ENCODE assay signal across 17 cellular contexts in genomic region chr12:80282761-80283160, GRCh38.
"Had no signal": no experiment of that assay in that cellular context is flagged by ENCODE, and none has a peak within 500 bp of the region (broad histone marks: within the 10 kb centered on the region; RNA-seq: fewer than 3 reads in every experiment).

No MANE protein-coding gene starts in this region.

- H3K4me3 ChIP-seq: body of pancreas, gastrocnemius medialis, heart right ventricle, lower lobe of right lung, ovary, thyroid gland had no signal

- H3K9me3 ChIP-seq: body of pancreas, gastrocnemius medialis, lower lobe of right lung, ovary, thyroid gland had no signal

- H3K36me3 ChIP-seq: gastrocnemius medialis, heart right ventricle, lower lobe of right lung, ovary, thyroid gland, WERI-Rb-1 had no signal

- DNase-seq: activated CD4-positive, alpha-beta memory T cell treated with anti-CD3 and anti-CD28 coated beads, Interleukin-2, amount 10 ng/mL, durations not matched to agents 7 days and 5 days; activated CD4-positive, alpha-beta T cell treated with anti-CD3 and anti-CD28 coated beads for 36 hours; activated effector memory CD4-positive, alpha-beta T cell treated with Interleukin-2 at 50 U/mL for 16 hours; activated T-cell treated with anti-CD3 and anti-CD28 coated beads, Interleukin-2, amount 50 U/mL, for 4 hours; amniotic stem cell; body of pancreas; effector memory CD4-positive, alpha-beta T cell; gastrocnemius medialis; heart right ventricle; left colon; lower lobe of right lung; midbrain; ovary; stimulated activated CD4-positive, alpha-beta T cell treated with anti-CD3 and anti-CD28 coated beads, Interleukin-12 subunit alpha, Interleukin-12 subunit beta, amount 100 ng/mL, for 4 hours; stimulated activated CD4-positive, alpha-beta T cell treated with anti-CD3 and anti-CD28 coated beads, Interleukin-2, amount 100 ng/mL, for 24 hours; thyroid gland; WERI-Rb-1 had no signal

- H3K27ac ChIP-seq: body of pancreas, gastrocnemius medialis, heart right ventricle, lower lobe of right lung, ovary, thyroid gland, WERI-Rb-1 had no signal

- H3K4me1 ChIP-seq: body of pancreas, gastrocnemius medialis, heart right ventricle, lower lobe of right lung, thyroid gland had no signal

- H3K27me3 ChIP-seq: body of pancreas, gastrocnemius medialis, heart right ventricle, ovary, thyroid gland had no signal
